In the genomic region with DNA sequence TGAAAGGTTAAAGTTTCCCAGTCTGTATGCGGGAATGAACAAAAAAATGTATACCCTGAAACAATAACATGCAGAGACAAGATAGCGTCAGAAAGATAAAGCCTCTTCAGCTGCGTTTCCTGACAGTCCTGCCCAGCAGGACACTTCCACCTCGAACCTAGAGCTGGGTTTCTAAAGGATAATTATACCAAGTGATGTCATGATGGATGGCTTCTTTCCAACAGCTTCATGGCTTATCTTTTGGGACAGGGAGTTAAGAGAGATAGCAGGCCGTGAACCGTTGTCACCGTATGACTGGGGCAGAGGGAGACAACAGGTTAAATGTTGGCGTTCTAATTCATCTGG, we compare ENCODE assay signal across 20 cellular contexts.
DNase-seq lines count a peak whose midpoint lies in the region; ATAC-seq, FAIRE-seq and TF ChIP-seq lines count a peak whose summit lies in the region.
"Had no signal": no experiment of that assay in that cellular context is flagged by ENCODE, and none has a peak within 500 bp of the region (broad histone marks: within the 10 kb centered on the region; RNA-seq: fewer than 3 reads in every experiment).

No MANE protein-coding gene starts in this region.

- no peak for TF ChIP-seq POLR2A in IMR-90 (IDR thresholded peaks at IDR 0.05; ENCODE audit: low read depth, low read length)
- no peak for TF ChIP-seq POLR2A in GM12892 (IDR thresholded peaks at IDR 0.05; ENCODE audit: low read depth, low read length)

- CTCF ChIA-PET in IMR-90 (lab: Yijun Ruan, JAX) = no interaction called here

- no peak overlapping the region for H2BK5ac ChIP-seq in IMR-90 (ENCODE audit: low read depth, low read length, poor library complexity, severe bottlenecking)

- TF ChIP-seq CTCF in BE2C (IDR thresholded peaks at IDR 0.05; ENCODE audit: low read depth, low read length) = no peak
- TF ChIP-seq CTCF in IMR-90 (conservative IDR thresholded peaks at IDR 0.05; ENCODE audit: low read depth, low read length) = no peak

- H4K20me1 ChIP-seq in IMR-90 (ENCODE audit: insufficient read depth, low read length) = no peaks in the 10 kb centered on the region

- no peak overlapping the region for H3K56ac ChIP-seq in IMR-90 (ENCODE audit: extremely low read depth, insufficient read depth, low read length)

- H3K18ac ChIP-seq in IMR-90 (ENCODE audit: low read depth, low read length) = no peak overlapping the region

- H3K27me3 ChIP-seq in BE2C (no peaks in the 10 kb centered on the region), IMR-90 (ENCODE audit: control insufficient read depth, insufficient read depth, low read length) (no peaks in the 10 kb centered on the region)
- H3K27me3 ChIP-seq: body of pancreas had no signal

- dilution Hi-C loops in IMR-90 (cut with HindIII; ENCODE audit: low sequenced_read_pairs, unreplicated experiment) = no loop called here

- H3K9me3 ChIP-seq in BE2C (no peaks in the 10 kb centered on the region; the same call in 1 of the 2 replicates), IMR-90 (ENCODE audit: control insufficient read depth, insufficient read depth, low read length) (no peaks in the 10 kb centered on the region)
- H3K9me3 ChIP-seq: body of pancreas, left ventricle myocardium inferior had no signal

- H2BK20ac ChIP-seq in IMR-90 (ENCODE audit: low read depth, low read length) = no peak overlapping the region

- H3K4me3 ChIP-seq in BE2C (ENCODE audit: low read depth, low read length) = no peak overlapping the region
- no peak overlapping the region for H3K4me3 ChIP-seq in IMR-90 (ENCODE audit: insufficient read depth, low read depth, low read length)
- H3K4me3 ChIP-seq: body of pancreas, left ventricle myocardium inferior had no signal

- BruUV-seq in IMR-90 (replicated peaks; lab: Mats Ljungman, UMichigan) = no TSS peak

- DNase-seq in BE2C (peak; percentile 16), IMR-90 (no peak), NCI-H748 (lab: John Stamatoyannopoulos, UW; ENCODE audit: unreplicated experiment) (peak; percentile 98), cerebellar cortex (ENCODE audit: low spot score) (peak; percentile 7), LoVo (ENCODE audit: low spot score) (no peak), GM12892 (ENCODE audit: insufficient read length) (no peak), UCSD-AML1 (lab: John Stamatoyannopoulos, UW; ENCODE audit: unreplicated experiment) (no peak)
- DNase-seq: activated CD4-positive, alpha-beta T cell treated with anti-CD3 and anti-CD28 coated beads, Interleukin-2, amount 10 ng/mL, durations not matched to agents 24 days and 14 days; body of pancreas; CD4-positive, alpha-beta memory T cell; cortex of kidney; H9; left ventricle myocardium inferior; NCI-H1105; stimulated activated naive CD8-positive, alpha-beta T cell treated with anti-CD3 and anti-CD28 coated beads, Interleukin-15, Interleukin-2, amounts not matched to agents 100 U/mL and 50 U/mL, for 24 hours; SW 1271 had no signal

- no peak overlapping the region for H3K27ac ChIP-seq in IMR-90 (ENCODE audit: insufficient read depth, low read length)
- H3K27ac ChIP-seq: body of pancreas, left ventricle myocardium inferior had no signal

- FAIRE-seq in GM12892 (lab: Jason Lieb, UNC) = no peak
- FAIRE-seq: HTR-8/SVneo, TTC549 had no signal

- no peaks in the 10 kb centered on the region for H3K36me3 ChIP-seq in BE2C
- no peaks in the 10 kb centered on the region for H3K36me3 ChIP-seq in IMR-90 (ENCODE audit: control insufficient read depth, insufficient read depth, low read length)
- H3K36me3 ChIP-seq: left ventricle myocardium inferior had no signal

- H4K8ac ChIP-seq in IMR-90 (ENCODE audit: low read depth in 2 of 2, low read length in 2 of 2) = no peak overlapping the region

- no peak overlapping the region for H2BK120ac ChIP-seq in IMR-90 (ENCODE audit: low read depth, low read length)

- H2AK5ac ChIP-seq in IMR-90 (ENCODE audit: low read depth, low read length) = no peak overlapping the region; the same call in 1 of the 2 replicates

- H3K4me1 ChIP-seq in BE2C (peaks cover 3% of the 10 kb centered on the region; the same call in 1 of the 2 replicates), IMR-90 (ENCODE audit: control insufficient read depth, insufficient read depth, low read length) (peaks cover 9% of the 10 kb centered on the region)
- H3K4me1 ChIP-seq: body of pancreas had no signal

- H3K4ac ChIP-seq in IMR-90 (ENCODE audit: low read depth, low read length) = no peak overlapping the region

- no peaks in the 10 kb centered on the region for H3K79me1 ChIP-seq in IMR-90 (ENCODE audit: low read depth in 1 of 2, low read length in 2 of 2)

- in situ Hi-C loops in IMR-90 (cut with MboI; ENCODE audit: low sequenced_read_pairs) = no loop called here

- no peak overlapping the region for H2AK9ac ChIP-seq in IMR-90 (replicated peaks; ENCODE audit: low read depth, low read length, poor library complexity)

- no peak overlapping the region for H3K14ac ChIP-seq in IMR-90 (replicated peaks; ENCODE audit: low read depth, low read length)

- no peak overlapping the region for H4K5ac ChIP-seq in IMR-90 (ENCODE audit: low read depth, low read length)

- H3K23ac ChIP-seq in IMR-90 (ENCODE audit: low read depth, low read length) = no peak overlapping the region

- H3K9ac ChIP-seq in IMR-90 (ENCODE audit: low read depth, low read length) = no peak overlapping the region

- H2AFZ ChIP-seq in IMR-90 (replicated peaks; ENCODE audit: low read length, poor library complexity) = no peak overlapping the region

- TF ChIP-seq RAD21 in IMR-90 (IDR thresholded peaks at IDR 0.05; ENCODE audit: low read length) = no peak

- intact Hi-C loops in IMR-90 (cut with micrococcal nuclease) = no loop called here

- H3K9me1 ChIP-seq in IMR-90 (ENCODE audit: insufficient read depth, low read length) = peaks cover 3% of the 10 kb centered on the region

- peak overlapping the region; percentile 32; the same call in 1 of the 3 replicates for H2BK15ac ChIP-seq in IMR-90 (ENCODE audit: low read depth, low read length)

- H3K4me2 ChIP-seq in IMR-90 (ENCODE audit: low read depth, low read length) = no peak overlapping the region

- H4K91ac ChIP-seq in IMR-90 (ENCODE audit: insufficient read depth, low read depth, low read length) = no peak overlapping the region

- no CpG with 5 or more reads among the region's 8 CpGs for WGBS in IMR-90 (ENCODE audit: extremely low coverage in 2 of 2, insufficient read length in 1 of 2), 2 experiments

- POLR2A ChIA-PET in IMR-90 (lab: Charles Lee; ENCODE audit: unreplicated experiment) = no interaction called here

- ATAC-seq in IMR-90 (ENCODE audit: low read depth) (no peak), GM19463 (IDR thresholded peaks at IDR 0.05; ENCODE audit: unreplicated experiment) (no peak)
- ATAC-seq: activated T-helper 17 cell treated with anti-CD3 and anti-CD28 coated beads, Interleukin-2, amount 50 U/mL, for 72 hours; body of pancreas; stimulated activated naive CD8-positive, alpha-beta T cell treated with anti-CD3 and anti-CD28 coated beads, Interleukin-15, Interleukin-2, amounts not matched to agents 100 U/mL and 50 U/mL, for 24 hours had no signal

TF ChIP-seq in IMR-90, 13 proteins besides CTCF, POLR2A, EP300 and RAD21:
- TF ChIP-seq FOS (IDR thresholded peaks at IDR 0.05; ENCODE audit: low read depth, low read length) (no peak), RFX5 (IDR thresholded peaks at IDR 0.05; ENCODE audit: low read depth, low read length) (no peak), CHD1 (IDR thresholded peaks at IDR 0.05; ENCODE audit: low read depth, low read length) (no peak), MAZ (IDR thresholded peaks at IDR 0.05; ENCODE audit: borderline replicate concordance, low read depth, low read length) (no peak)

Comparison
In these comparisons a context has a peak if more than half of its experiments do, and no peak if none do; other contexts are left out.
1. DNase-seq: peak in BE2C (single experiment), NCI-H748 (single experiment) and cerebellar cortex (single experiment); none in IMR-90 (single experiment), LoVo (single experiment), GM12892 (single experiment) and UCSD-AML1 (single experiment).